In genomic region chr3:136022518-136023263, GRCh38 we compare ENCODE assay signal across 22 cellular contexts. TPM values are rescaled to one million over a fixed set of nuclear protein-coding genes. Genes with fewer than 3 reads are reported as not detected.
DNase-seq lines count a peak whose midpoint lies in the region; ATAC-seq and TF ChIP-seq lines count a peak whose summit lies in the region.
"Had no signal": no experiment of that assay in that cellular context is flagged by ENCODE, and none has a peak within 500 bp of the region (broad histone marks: within the 10 kb centered on the region; RNA-seq: fewer than 3 reads in every experiment).

No MANE protein-coding gene starts in this region.

- 0 out of 2 replicates have a peak overlapping the region, but pooled peaks have one; percentile 1 for H3K14ac ChIP-seq in IMR-90 (replicated peaks; ENCODE audit: low read depth, low read length)

- POLR2A ChIA-PET in IMR-90 (lab: Charles Lee; ENCODE audit: unreplicated experiment): no interaction called here

- H3K79me1 ChIP-seq in IMR-90 (ENCODE audit: low read depth in 1 of 2, low read length in 2 of 2): peaks cover 13 to 48% of the 10 kb centered on the region in 2 experiments

- H3K9me3 ChIP-seq in IMR-90 (ENCODE audit: control insufficient read depth, insufficient read depth, low read length): no peaks in the 10 kb centered on the region
- no peaks in the 10 kb centered on the region for H3K9me3 ChIP-seq in right cardiac atrium (ENCODE audit: control insufficient read depth, low read length)
- H3K9me3 ChIP-seq in gastrocnemius medialis: no peaks in the 10 kb centered on the region
- H3K9me3 ChIP-seq in gastroesophageal sphincter: no peaks in the 10 kb centered on the region
- H3K9me3 ChIP-seq: BLaER1 had no signal

- DNase-seq in IMR-90 (no peak), epithelial cell of esophagus (ENCODE audit: low read depth) (peak; percentile 61), right cardiac atrium (no peak), gastrocnemius medialis (no peak), NCI-H2227 treated with DMSO at 0.1 percent for 48 hours (lab: John Stamatoyannopoulos, UW) (no peak), NCI-H2081 treated with DMSO at 0.1 percent for 48 hours (lab: John Stamatoyannopoulos, UW) (no peak)
- DNase-seq: activated CD4-positive, alpha-beta T cell treated with anti-CD3 and anti-CD28 coated beads, Interleukin-2, amount 10 ng/mL, durations not matched to agents 7 days and 5 days; activated CD8-positive, alpha-beta memory T cell treated with anti-CD3 and anti-CD28 coated beads, Interleukin-2, amount 10 ng/mL, durations not matched to agents 7 days and 5 days; activated naive CD4-positive, alpha-beta T cell treated with anti-CD3 and anti-CD28 coated beads, Interleukin-2, amount 50 U/mL, for 16 hours; amygdala; caudate nucleus; DND-41; head of caudate nucleus; immature natural killer cell; NCI-H1417; NCI-H446 treated with DMSO at 0.1 percent for 48 hours; stimulated activated CD4-positive, alpha-beta T cell treated with anti-CD3 and anti-CD28 coated beads, Interleukin-1b, Interleukin-23, amount 100 ng/mL, for 48 hours; WERI-Rb-1 had no signal

- H4K91ac ChIP-seq in IMR-90 (ENCODE audit: insufficient read depth, low read depth, low read length): no peak overlapping the region

- ATAC-seq in IMR-90 (ENCODE audit: low read depth): no peak
- peak; percentile 62 to 76 for ATAC-seq in right cardiac atrium
- peak; percentile 65 to 82 for ATAC-seq in gastrocnemius medialis
- ATAC-seq in gastroesophageal sphincter: no peak
- ATAC-seq: activated CD8-positive, alpha-beta memory T cell treated with anti-CD3 and anti-CD28 coated beads, Interleukin-2, amount 10 ng/mL, durations not matched to agents 7 days and 5 days had no signal

- dilution Hi-C loops in IMR-90 (cut with HindIII; ENCODE audit: low sequenced_read_pairs, unreplicated experiment): no loop called here

- no peaks in the 10 kb centered on the region for H3K27me3 ChIP-seq in IMR-90 (ENCODE audit: control insufficient read depth, insufficient read depth, low read length)
- H3K27me3 ChIP-seq in right cardiac atrium (ENCODE audit: control insufficient read depth, insufficient read depth): no peaks in the 10 kb centered on the region
- no peaks in the 10 kb centered on the region for H3K27me3 ChIP-seq in gastrocnemius medialis
- no peaks in the 10 kb centered on the region for H3K27me3 ChIP-seq in gastroesophageal sphincter
- H3K27me3 ChIP-seq: BLaER1 had no signal

- H4K8ac ChIP-seq in IMR-90 (ENCODE audit: low read depth in 2 of 2, low read length in 2 of 2): no peak overlapping the region; a peak in 1 of 4 replicates

- no peak overlapping the region for H2AK5ac ChIP-seq in IMR-90 (ENCODE audit: low read depth, low read length)

- no peak overlapping the region for H2BK15ac ChIP-seq in IMR-90 (ENCODE audit: low read depth, low read length)

- H3K23ac ChIP-seq in IMR-90 (ENCODE audit: low read depth, low read length): no peak overlapping the region

- no peak overlapping the region for H2BK20ac ChIP-seq in IMR-90 (ENCODE audit: low read depth, low read length)

- CTCF ChIA-PET in IMR-90 (lab: Yijun Ruan, JAX): interaction anchor here (1.4 kb wide), 1 partner anchor 730 kb away, joined by 3 read pairs; the partner anchor contains the start of gene STAG1

- 0 out of 2 replicates have a peak, but pooled peaks cover 1% of the 10 kb centered on the region for H3K36me3 ChIP-seq in IMR-90 (ENCODE audit: control insufficient read depth, insufficient read depth, low read length)
- H3K36me3 ChIP-seq in gastrocnemius medialis: peaks cover 0 to 2% of the 10 kb centered on the region in 2 donors
- H3K36me3 ChIP-seq in gastroesophageal sphincter: peaks cover 0 to 11% of the 10 kb centered on the region in 2 donors
- H3K36me3 ChIP-seq: BLaER1, WERI-Rb-1 had no signal

- no peak overlapping the region for H3K56ac ChIP-seq in IMR-90 (ENCODE audit: extremely low read depth, insufficient read depth, low read length)

- H2AFZ ChIP-seq in IMR-90 (replicated peaks; ENCODE audit: low read length, poor library complexity): no peak overlapping the region

- H3K4me2 ChIP-seq in IMR-90 (ENCODE audit: low read depth, low read length): no peak overlapping the region
- H3K4me2 ChIP-seq: BLaER1 had no signal

- intact Hi-C loops in IMR-90 (cut with micrococcal nuclease): no loop called here
- intact Hi-C loops in right cardiac atrium (cut with DNase I): loop anchor here in 2 of 4 donors (10.0 kb wide), 2 partner anchors 48 to 58 kb away; partner anchors contain the start of gene PPP2R3A (in 1 of the 2)
- intact Hi-C loops in gastrocnemius medialis (cut with DNase I; ENCODE audit: low total_unique reads): loop anchor here (2.0 kb wide), 2 partner anchors 30 to 58 kb away; partner anchors contain the start of gene PPP2R3A

- no peak overlapping the region for H3K27ac ChIP-seq in IMR-90 (ENCODE audit: insufficient read depth, low read length)
- H3K27ac ChIP-seq in right cardiac atrium (ENCODE audit: low read length): peak overlapping the region; percentile 92
- peak overlapping the region; percentile 78 to 86 (median 82) for H3K27ac ChIP-seq in gastrocnemius medialis
- peak overlapping the region in 2 of 4 donors; percentile 33 to 38 for H3K27ac ChIP-seq in gastroesophageal sphincter
- H3K27ac ChIP-seq: BLaER1, WERI-Rb-1 had no signal

- TF ChIP-seq POLR2A in IMR-90 (IDR thresholded peaks at IDR 0.05; ENCODE audit: low read depth, low read length): no peak
- no peak for TF ChIP-seq POLR2A in gastrocnemius medialis (IDR thresholded peaks at IDR 0.05)
- TF ChIP-seq POLR2A in gastroesophageal sphincter (IDR thresholded peaks at IDR 0.05): no peak

- TF ChIP-seq CTCF in IMR-90 (conservative IDR thresholded peaks at IDR 0.05; ENCODE audit: low read depth, low read length) (no peak), epithelial cell of esophagus (IDR thresholded peaks at IDR 0.05; ENCODE audit: insufficient read depth, low read depth, low read length, missing control alignments) (no peak), gastrocnemius medialis (IDR thresholded peaks at IDR 0.05 in 4 of 5, conservative IDR thresholded peaks at IDR 0.05 in 1 of 5) (no peak), gastroesophageal sphincter (IDR thresholded peaks at IDR 0.05) (no peak)

- H3K4ac ChIP-seq in IMR-90 (ENCODE audit: low read depth, low read length): no peak overlapping the region

- no peaks in the 10 kb centered on the region; the same call in 1 of the 2 replicates for H4K20me1 ChIP-seq in IMR-90 (ENCODE audit: insufficient read depth, low read length)
- H4K20me1 ChIP-seq: BLaER1 had no signal

- H3K4me1 ChIP-seq in IMR-90 (ENCODE audit: control insufficient read depth, insufficient read depth, low read length) (peaks cover 8% of the 10 kb centered on the region), right cardiac atrium (ENCODE audit: control insufficient read depth, insufficient read depth, low read length) (peaks cover 4% of the 10 kb centered on the region), gastrocnemius medialis (peaks cover 72 to 73% of the 10 kb centered on the region in 2 donors), gastroesophageal sphincter (peaks cover 2 to 64% (median 6%) of the 10 kb centered on the region in 3 donors)
- H3K4me1 ChIP-seq: BLaER1 had no signal

- no CpG with 5 or more reads among the region's 6 CpGs for WGBS in IMR-90 (ENCODE audit: extremely low coverage in 2 of 2, insufficient read length in 1 of 2), 2 experiments
- WGBS in right cardiac atrium: 67% methylated on average over 6 of the region's 6 CpGs
- 56 to 66% methylated on average over 6 of the region's 6 CpGs for WGBS in gastroesophageal sphincter (ENCODE audit: low coverage in 1 of 2), 2 donors

- no peak overlapping the region for H2BK120ac ChIP-seq in IMR-90 (ENCODE audit: low read depth, low read length)

- TF ChIP-seq RAD21 in IMR-90 (IDR thresholded peaks at IDR 0.05; ENCODE audit: low read length): no peak

- no peak for TF ChIP-seq EP300 in gastroesophageal sphincter (IDR thresholded peaks at IDR 0.05)

- H3K9ac ChIP-seq in IMR-90 (ENCODE audit: low read depth, low read length): no peak overlapping the region
- H3K9ac ChIP-seq: BLaER1 had no signal

- no peak overlapping the region for H2BK5ac ChIP-seq in IMR-90 (ENCODE audit: low read depth, low read length, poor library complexity, severe bottlenecking)

- in situ Hi-C loops in IMR-90 (cut with MboI; ENCODE audit: low sequenced_read_pairs): no loop called here
- in situ Hi-C loops in gastrocnemius medialis (cut with MboI; ENCODE audit: low sequenced_read_pairs in 4 of 4): no loop called here

- H3K4me3 ChIP-seq in IMR-90 (ENCODE audit: insufficient read depth, low read depth, low read length) (no peak overlapping the region), epithelial cell of esophagus (ENCODE audit: low read length) (no peak overlapping the region), right cardiac atrium (ENCODE audit: low read length) (peak overlapping the region; percentile 84), gastrocnemius medialis (peak overlapping the region; percentile 37 to 49 (median 48)), gastroesophageal sphincter (no peak overlapping the region)
- H3K4me3 ChIP-seq: BLaER1, skin epidermis had no signal

- no peak overlapping the region for H4K5ac ChIP-seq in IMR-90 (ENCODE audit: low read depth, low read length)

- 0 out of 2 replicates have a peak overlapping the region, but pooled peaks have one; percentile 6 for H3K18ac ChIP-seq in IMR-90 (ENCODE audit: low read depth, low read length)

- peaks cover 3% of the 10 kb centered on the region; the same call in 1 of the 2 replicates for H3K9me1 ChIP-seq in IMR-90 (ENCODE audit: insufficient read depth, low read length)

- no peak overlapping the region for H2AK9ac ChIP-seq in IMR-90 (replicated peaks; ENCODE audit: low read depth, low read length, poor library complexity)

- no TSS peak for BruUV-seq in IMR-90 (replicated peaks; lab: Mats Ljungman, UMichigan)

TF ChIP-seq in IMR-90, 13 proteins besides CTCF, POLR2A, EP300 and RAD21 (continues in another document):
- TF ChIP-seq NFE2L2 (IDR thresholded peaks at IDR 0.05; ENCODE audit: low read depth, low read length) (no peak), SMC3 (IDR thresholded peaks at IDR 0.05; ENCODE audit: low read depth, low read length) (no peak), BHLHE40 (IDR thresholded peaks at IDR 0.05; ENCODE audit: low read depth, low read length) (no peak), RCOR1 (IDR thresholded peaks at IDR 0.05; ENCODE audit: insufficient replicate concordance, low read length) (no peak)

RNA-seq across cellular contexts. Expression of gene PPP2R3A, which starts 57.2 kb away (rescaled TPM):
- total RNA-seq in IMR-90 (2012; rRNA removed) (37.3 and 46.7 TPM in 2 replicates), right cardiac atrium (10 to 100 TPM; 40.9 to 89.6 (median 68.3) TPM), gastrocnemius medialis (10 to 100 TPM; 16.8 to 30.3 (median 25.6) TPM), gastroesophageal sphincter (10 to 100 TPM; 22.5 to 31.8 (median 27.8) TPM)
- polyA plus RNA-seq in IMR-90 (2012; rRNA removed) (10.2 and 11.3 TPM in 2 replicates), right cardiac atrium (26.4 TPM)
- polyA plus RNA-seq in IMR-90 (2012; cell fraction: cytosol; rRNA removed): 2.6 and 5.4 TPM in 2 replicates
- 0.97 and 6.1 TPM in 2 replicates for polyA plus RNA-seq in IMR-90 (2012; cell fraction: nucleus; rRNA removed; ENCODE audit: low replicate concordance)
- total RNA-seq: activated T-helper 1 cell treated with anti-CD3 and anti-CD28 coated beads, Interleukin-12 subunit alpha, Interleukin-12 subunit beta, Interleukin-2, Interleukin-4 antibody, amounts not matched to agents 30 ng/mL and 10 ng/mL and 1 ng/mL, durations not matched to agents 14 hours and 24 hours and 36 hours had no signal

Comparison
In these comparisons a context has a peak if more than half of its experiments do, and no peak if none do; other contexts are left out.
1. ATAC-seq: peak in right cardiac atrium (2 of 2) and gastrocnemius medialis (2 of 2); none in IMR-90 (single experiment) and gastroesophageal sphincter (single experiment).
2. H3K4me3 ChIP-seq: peak in right cardiac atrium (single experiment) and gastrocnemius medialis (4 of 4); none in IMR-90 (single experiment), epithelial cell of esophagus (single experiment) and gastroesophageal sphincter (0 of 2).